12 cellular contexts compared by ENCODE assay signal in genomic region chr7:100400656-100401055, GRCh38. TPM values are rescaled to one million over a fixed set of nuclear protein-coding genes. Genes with fewer than 3 reads are reported as not detected.
A peak's percentile ranks its signal among the peaks of the same experiment; 100 is the strongest.
DNase-seq lines count a peak whose midpoint lies in the region; ATAC-seq, FAIRE-seq and TF ChIP-seq lines count a peak whose summit lies in the region.
"Had no signal": no experiment of that assay in that cellular context is flagged by ENCODE, and none has a peak within 500 bp of the region (broad histone marks: within the 10 kb centered on the region; RNA-seq: fewer than 3 reads in every experiment).

No MANE protein-coding gene starts in this region.

- no peaks in the 10 kb centered on the region for H3K9me3 Mint-ChIP-seq in type B pancreatic cell
- H3K9me3 Mint-ChIP-seq: activated T-cell treated with anti-CD3 and anti-CD28 coated beads, Interleukin-2, amount 50 U/mL, for 24 hours had no signal

- peaks cover 26% of the 10 kb centered on the region for H3K27me3 Mint-ChIP-seq in type B pancreatic cell

- peaks cover 7% of the 10 kb centered on the region for H3K4me1 Mint-ChIP-seq in type B pancreatic cell (ENCODE audit: unreplicated experiment)

- TF ChIP-seq CTCF in RWPE2 (IDR thresholded peaks at IDR 0.05; ENCODE audit: poor library complexity, severe bottlenecking) (no peak), epithelial cell of esophagus (IDR thresholded peaks at IDR 0.05; ENCODE audit: insufficient read depth, low read depth, low read length, missing control alignments) (no peak), type B pancreatic cell (conservative IDR thresholded peaks at IDR 0.05) (peak; percentile 48)

- no peaks in the 10 kb centered on the region for H3K4me1 ChIP-seq in RWPE2 (ENCODE audit: insufficient read depth, poor library complexity, severe bottlenecking)
- H3K4me1 ChIP-seq: psoas muscle had no signal

- H3K27ac ChIP-seq in RWPE2 (ENCODE audit: poor library complexity, severe bottlenecking) = no peak overlapping the region
- H3K27ac ChIP-seq: psoas muscle had no signal

- no peaks in the 10 kb centered on the region for H3K36me3 ChIP-seq in RWPE2 (ENCODE audit: low read depth)

- H3K27me3 ChIP-seq in RWPE2 (ENCODE audit: insufficient read depth, poor library complexity, severe bottlenecking) = no peaks in the 10 kb centered on the region

- no peak for FAIRE-seq in frontal cortex (lab: Jason Lieb, UNC)
- FAIRE-seq: islet of Langerhans had no signal

- no peak overlapping the region for H3K4me3 Mint-ChIP-seq in type B pancreatic cell
- H3K4me3 Mint-ChIP-seq: activated T-cell treated with anti-CD3 and anti-CD28 coated beads, Interleukin-2, amount 50 U/mL, for 24 hours had no signal

- no peak overlapping the region for H3K4me3 ChIP-seq in RWPE2 (ENCODE audit: severe bottlenecking)
- H3K4me3 ChIP-seq in epithelial cell of esophagus (ENCODE audit: low read length) = no peak overlapping the region
- H3K4me3 ChIP-seq: psoas muscle had no signal

- H3K27ac Mint-ChIP-seq in type B pancreatic cell = no peak overlapping the region
- H3K27ac Mint-ChIP-seq: activated T-cell treated with anti-CD3 and anti-CD28 coated beads, Interleukin-2, amount 50 U/mL, for 24 hours had no signal

- H3K36me3 Mint-ChIP-seq in type B pancreatic cell = no peaks in the 10 kb centered on the region

- ATAC-seq in RWPE2 (ENCODE audit: low read depth) = peak; percentile 43; the same call in 1 of the 3 replicates
- no peak for ATAC-seq in GM21381 (IDR thresholded peaks at IDR 0.05; ENCODE audit: unreplicated experiment)
- no peak for ATAC-seq in HG02938 (IDR thresholded peaks at IDR 0.05; ENCODE audit: unreplicated experiment)
- ATAC-seq: psoas muscle had no signal

- DNase-seq in stimulated activated CD4-positive, alpha-beta T cell treated with anti-CD3 and anti-CD28 coated beads, Interleukin-1b, Interleukin-23, amount 100 ng/mL, for 48 hours = peak; percentile 11
- DNase-seq in stimulated activated CD4-positive, alpha-beta T cell treated with anti-CD3 and anti-CD28 coated beads, Interleukin-4, amount 100 ng/mL, for 1 hour = no peak
- no peak for DNase-seq in RWPE2 (ENCODE audit: low spot score)
- DNase-seq in epithelial cell of esophagus (ENCODE audit: low read depth) = peak; percentile 9
- DNase-seq in type B pancreatic cell (ENCODE audit: extremely low spot score, unreplicated experiment) = no peak
- DNase-seq in frontal cortex (ENCODE audit: low spot score in 2 of 2) = no peak
- DNase-seq: activated T-cell treated with anti-CD3 and anti-CD28 coated beads, Interleukin-2, amount 50 U/mL, for 24 hours; NCI-H1105; psoas muscle had no signal

- no peaks in the 10 kb centered on the region for H3K9me3 ChIP-seq in RWPE2 (ENCODE audit: severe bottlenecking)
- H3K9me3 ChIP-seq: psoas muscle had no signal

RNA-seq across cellular contexts. Expression of gene PILRA, which starts 27.4 kb away (rescaled TPM):
- total RNA-seq in type B pancreatic cell (ENCODE audit: low replicate concordance) (2.1 and 2.8 TPM in 2 replicates), frontal cortex (0.82 TPM)

RNA-seq across cellular contexts. Expression of gene ZCWPW1, which starts 27.8 kb away (rescaled TPM):
- total RNA-seq in type B pancreatic cell (ENCODE audit: low replicate concordance) (2.2 and 2.7 TPM in 2 replicates), frontal cortex (2.0 TPM)

RNA-seq across cellular contexts. Expression of gene MEPCE, which starts 29.0 kb away (rescaled TPM):
- 27.5 and 36.6 TPM in 2 replicates for total RNA-seq in type B pancreatic cell (ENCODE audit: low replicate concordance)
- total RNA-seq in frontal cortex = 27.7 TPM

RNA-seq across cellular contexts. Expression of gene PPP1R35, which starts 35.6 kb away (rescaled TPM):
- 31.4 and 33.8 TPM in 2 replicates for total RNA-seq in type B pancreatic cell (ENCODE audit: low replicate concordance)
- 7.3 TPM for total RNA-seq in frontal cortex

RNA-seq across cellular contexts. Expression of gene PILRB, which starts 42.7 kb away (rescaled TPM):
- total RNA-seq in type B pancreatic cell (ENCODE audit: low replicate concordance) (45.2 and 51.5 TPM in 2 replicates), frontal cortex (9.0 TPM)

Comparison
In these comparisons a context has a peak if more than half of its experiments do, and no peak if none do; other contexts are left out.
1. DNase-seq: peak in stimulated activated CD4-positive, alpha-beta T cell treated with anti-CD3 and anti-CD28 coated beads, Interleukin-1b, Interleukin-23, amount 100 ng/mL, for 48 hours (single experiment) and epithelial cell of esophagus (single experiment); none in stimulated activated CD4-positive, alpha-beta T cell treated with anti-CD3 and anti-CD28 coated beads, Interleukin-4, amount 100 ng/mL, for 1 hour (single experiment), RWPE2 (single experiment), type B pancreatic cell (single experiment) and frontal cortex (0 of 2).